Comparison of ENCODE assay signal across 9 cellular contexts in genomic region chr1:91018006-91018405, GRCh38. TPM values are rescaled to one million over a fixed set of nuclear protein-coding genes. Genes with fewer than 3 reads are reported as not detected.
DNase-seq lines count a peak whose midpoint lies in the region; ATAC-seq, FAIRE-seq and TF ChIP-seq lines count a peak whose summit lies in the region.
"Had no signal": no experiment of that assay in that cellular context is flagged by ENCODE, and none has a peak within 500 bp of the region (broad histone marks: within the 10 kb centered on the region; RNA-seq: fewer than 3 reads in every experiment).

No MANE protein-coding gene starts in this region.

- peaks cover 74% of the 10 kb centered on the region for H4K20me1 ChIP-seq in astrocyte (ENCODE audit: insufficient read depth, low read length)

- H3K4me1 Mint-ChIP-seq in Calu3 (ENCODE audit: low read depth, unreplicated experiment) (peaks cover 60% of the 10 kb centered on the region), astrocyte (ENCODE audit: low read depth, unreplicated experiment) (peaks cover 46% of the 10 kb centered on the region)

- DNase-seq in Calu3 (no peak), astrocyte (ENCODE audit: low read depth) (no peak), medulla oblongata (ENCODE audit: extremely low spot score) (peak; percentile 66), amygdala (lab: John Stamatoyannopoulos, UW) (no peak)
- DNase-seq in Jurkat, Clone E6-1 (ENCODE audit: low read depth, low spot score), result peak; percentile 21

- no peak overlapping the region for H3K4me2 ChIP-seq in astrocyte (ENCODE audit: low read length)

- H3K27ac Mint-ChIP-seq in Calu3 (ENCODE audit: unreplicated experiment) (peak overlapping the region; percentile 42), astrocyte (ENCODE audit: unreplicated experiment) (peak overlapping the region; percentile 72)

- peaks cover 93% of the 10 kb centered on the region for H3K79me2 ChIP-seq in astrocyte (ENCODE audit: insufficient read depth, low read length)

- intact Hi-C loops in Calu3 (cut with micrococcal nuclease; ENCODE audit: unreplicated experiment), result no loop called here

- FAIRE-seq in astrocyte (lab: Jason Lieb, UNC), result no peak

- H3K36me3 Mint-ChIP-seq in Calu3 (ENCODE audit: insufficient read depth, unreplicated experiment) (peaks cover 70% of the 10 kb centered on the region), astrocyte (ENCODE audit: low read depth, unreplicated experiment) (peaks cover 5% of the 10 kb centered on the region)

- ATAC-seq in HG02571 (IDR thresholded peaks at IDR 0.05; ENCODE audit: unreplicated experiment) (no peak), HG03095 (IDR thresholded peaks at IDR 0.05; ENCODE audit: unreplicated experiment) (no peak), GM19324 (IDR thresholded peaks at IDR 0.05; ENCODE audit: low FRiP score, unreplicated experiment) (no peak)

- H2AFZ ChIP-seq in astrocyte (ENCODE audit: low read depth, low read length), result no peak overlapping the region

- H3K9me3 Mint-ChIP-seq in Calu3 (ENCODE audit: low read depth, unreplicated experiment), result no peaks in the 10 kb centered on the region
- no peaks in the 10 kb centered on the region for H3K9me3 Mint-ChIP-seq in astrocyte (ENCODE audit: unreplicated experiment)

- no peak overlapping the region for H3K9ac ChIP-seq in astrocyte (ENCODE audit: low read length)

- peaks cover 6% of the 10 kb centered on the region for H3K4me1 ChIP-seq in astrocyte (ENCODE audit: insufficient read depth, low read length)

- H3K4me3 Mint-ChIP-seq in Calu3 (ENCODE audit: low read depth, unreplicated experiment) (peak overlapping the region; percentile 91), astrocyte (ENCODE audit: unreplicated experiment) (peak overlapping the region; percentile 71)

- TF ChIP-seq CTCF in Calu3 (IDR thresholded peaks at IDR 0.05; ENCODE audit: unreplicated experiment) (no peak), astrocyte (IDR thresholded peaks at IDR 0.05; ENCODE audit: insufficient read depth, low read depth, low read length) (peak; percentile 31)

- H3K27me3 ChIP-seq in astrocyte (ENCODE audit: insufficient read depth, low read length), result no peaks in the 10 kb centered on the region

- H3K9me3 ChIP-seq in astrocyte (ENCODE audit: insufficient read depth, low read depth, low read length), result no peaks in the 10 kb centered on the region

- H3K36me3 ChIP-seq in astrocyte (ENCODE audit: insufficient read depth, low read length), result no peaks in the 10 kb centered on the region

- H3K27ac ChIP-seq in astrocyte (ENCODE audit: low read depth, low read length), result no peak overlapping the region
- H3K27ac ChIP-seq: skin epidermis had no signal

- H3K27me3 Mint-ChIP-seq in Calu3 (ENCODE audit: unreplicated experiment), result no peaks in the 10 kb centered on the region
- H3K27me3 Mint-ChIP-seq in astrocyte (ENCODE audit: low read depth, unreplicated experiment), result no peaks in the 10 kb centered on the region

- H3K4me3 ChIP-seq in Jurkat, Clone E6-1 (ENCODE audit: low read length), result no peak overlapping the region
- H3K4me3 ChIP-seq in astrocyte (ENCODE audit: insufficient read depth, low read depth, low read length), result no peak overlapping the region
- H3K4me3 ChIP-seq: skin epidermis had no signal

- CTCF ChIA-PET in Calu3 (lab: Charles Lee), result interaction anchor here (0.6 to 2.4 kb wide), 2 partner anchors 108 to 148 kb away, joined by 3 to 23 read pairs; no protein-coding TSS in a partner anchor

- BruUV-seq in Calu3 (replicated peaks; lab: Mats Ljungman, UMichigan), result no TSS peak

RNA-seq across cellular contexts. Expression of gene ZNF644, which starts 3.8 kb away (rescaled TPM):
- total RNA-seq in Calu3 (2022) (69.4 and 76.0 TPM in 2 replicates), astrocyte (65.5 and 76.5 TPM in 2 replicates)
- polyA plus RNA-seq in Jurkat, Clone E6-1 (2012; ENCODE audit: insufficient read depth, insufficient read length), result 30.9 TPM

Comparison
In these comparisons a context has a peak if more than half of its experiments do, and no peak if none do; other contexts are left out.
1. DNase-seq: peak in Jurkat, Clone E6-1 (single experiment) and medulla oblongata (single experiment); none in Calu3 (single experiment), astrocyte (single experiment) and amygdala (0 of 56).